10 cellular contexts compared by ENCODE assay signal in genomic region chr3:50251220-50251619, GRCh38. TPM values are rescaled to one million over a fixed set of nuclear protein-coding genes. Genes with fewer than 3 reads are reported as not detected.
DNase-seq lines count a peak whose midpoint lies in the region; ATAC-seq lines count a peak whose summit lies in the region.
"Had no signal": no experiment of that assay in that cellular context is flagged by ENCODE, and none has a peak within 500 bp of the region (broad histone marks: within the 10 kb centered on the region; RNA-seq: fewer than 3 reads in every experiment).

No MANE protein-coding gene starts in this region.

- peak overlapping the region; percentile 92 for H3K27ac ChIP-seq in subcutaneous abdominal adipose tissue (ENCODE audit: low read depth, low read length)
- H3K27ac ChIP-seq: BLaER1 had no signal

- no peaks in the 10 kb centered on the region for H3K9me3 Mint-ChIP-seq in activated naive CD8-positive, alpha-beta T cell treated with anti-CD3 and anti-CD28 coated beads for 36 hours
- H3K9me3 Mint-ChIP-seq in immature natural killer cell, result no peaks in the 10 kb centered on the region

- no peak overlapping the region for H3K4me3 Mint-ChIP-seq in activated naive CD8-positive, alpha-beta T cell treated with anti-CD3 and anti-CD28 coated beads for 36 hours
- H3K4me3 Mint-ChIP-seq in immature natural killer cell, result no peak overlapping the region

- peaks cover 4% of the 10 kb centered on the region for H3K36me3 Mint-ChIP-seq in activated naive CD8-positive, alpha-beta T cell treated with anti-CD3 and anti-CD28 coated beads for 36 hours
- no peaks in the 10 kb centered on the region for H3K36me3 Mint-ChIP-seq in immature natural killer cell

- ATAC-seq in HG02763 (IDR thresholded peaks at IDR 0.05; ENCODE audit: unreplicated experiment), result no peak

- no peaks in the 10 kb centered on the region for H3K27me3 ChIP-seq in subcutaneous abdominal adipose tissue (ENCODE audit: control insufficient read depth in 5 of 5, insufficient read depth in 4 of 5, low read length in 5 of 5)
- H3K27me3 ChIP-seq: BLaER1 had no signal

- peak overlapping the region in 1 of 5 donors; percentile 51 for H3K9ac ChIP-seq in subcutaneous abdominal adipose tissue (ENCODE audit: low read length in 5 of 5)
- H3K9ac ChIP-seq: BLaER1 had no signal

- no peaks in the 10 kb centered on the region for H3K9me3 ChIP-seq in subcutaneous abdominal adipose tissue (ENCODE audit: control insufficient read depth in 5 of 5, low read length in 5 of 5)
- H3K9me3 ChIP-seq: BLaER1 had no signal

- H3K4me1 Mint-ChIP-seq in activated naive CD8-positive, alpha-beta T cell treated with anti-CD3 and anti-CD28 coated beads for 36 hours, result peaks cover 34% of the 10 kb centered on the region
- peaks cover 50 to 63% of the 10 kb centered on the region in 2 donors for H3K4me1 Mint-ChIP-seq in immature natural killer cell

- H3K36me3 ChIP-seq in subcutaneous abdominal adipose tissue (ENCODE audit: control insufficient read depth in 5 of 5, insufficient read depth in 5 of 5, low read length in 5 of 5), result peaks cover 0 to 76% (median 57%) of the 10 kb centered on the region in 5 donors

- no peaks in the 10 kb centered on the region for H3K27me3 Mint-ChIP-seq in activated naive CD8-positive, alpha-beta T cell treated with anti-CD3 and anti-CD28 coated beads for 36 hours
- H3K27me3 Mint-ChIP-seq in immature natural killer cell (ENCODE audit: low read depth in 3 of 3), result peaks cover 0 to 4% (median 3%) of the 10 kb centered on the region in 3 donors

- H3K4me3 ChIP-seq in subcutaneous abdominal adipose tissue (ENCODE audit: low read depth in 1 of 5, low read length in 5 of 5), result no peak overlapping the region
- H3K4me3 ChIP-seq: BLaER1 had no signal

- peak; percentile 49 for DNase-seq in activated T-cell treated with anti-CD3 and anti-CD28 coated beads for 48 hours (ENCODE audit: low read depth)
- DNase-seq in activated T-cell treated with anti-CD3 and anti-CD28 coated beads for 4 hours, result no peak
- peak; percentile 23 for DNase-seq in activated naive CD8-positive, alpha-beta T cell treated with anti-CD3 and anti-CD28 coated beads for 36 hours
- DNase-seq in immature natural killer cell, result no peak
- no peak for DNase-seq in NOMO-1 treated with dmso at 0.1 percent for 144 hours (lab: John Stamatoyannopoulos, UW; ENCODE audit: unreplicated experiment)
- DNase-seq in dedifferentiated amniotic fluid mesenchymal stem cell (ENCODE audit: extremely low spot score), result no peak
- DNase-seq: activated CD4-positive, CD25-positive, alpha-beta regulatory T cell treated with anti-CD3 and anti-CD28 coated beads, Interleukin-2, amount 50 U/mL, for 72 hours had no signal

- peaks cover 28 to 97% (median 80%) of the 10 kb centered on the region in 5 donors for H3K4me1 ChIP-seq in subcutaneous abdominal adipose tissue (ENCODE audit: control insufficient read depth in 5 of 5, insufficient read depth in 5 of 5, low read length in 5 of 5)

- H3K27ac Mint-ChIP-seq in activated naive CD8-positive, alpha-beta T cell treated with anti-CD3 and anti-CD28 coated beads for 36 hours, result peak overlapping the region; percentile 77
- peak overlapping the region in 5 of 6 donors; percentile 62 to 98 (median 74) for H3K27ac Mint-ChIP-seq in immature natural killer cell

RNA-seq across cellular contexts. Expression of gene GNAI2, which starts 15.2 kb away (rescaled TPM):
- 100 to 1,000 TPM; 211 to 217 TPM for total RNA-seq in activated naive CD8-positive, alpha-beta T cell treated with anti-CD3 and anti-CD28 coated beads for 36 hours
- 100 to 1,000 TPM; 550 to 903 (median 902) TPM for polyA plus RNA-seq in immature natural killer cell

RNA-seq across cellular contexts. Expression of gene SEMA3B, which starts 17.7 kb away (rescaled TPM):
- 1 to 10 TPM; 1.2 to 1.6 TPM for total RNA-seq in activated naive CD8-positive, alpha-beta T cell treated with anti-CD3 and anti-CD28 coated beads for 36 hours
- polyA plus RNA-seq in immature natural killer cell, result not detected

RNA-seq across cellular contexts. Expression of gene LSMEM2, which starts 27.7 kb away (rescaled TPM):
- total RNA-seq in activated naive CD8-positive, alpha-beta T cell treated with anti-CD3 and anti-CD28 coated beads for 36 hours, result not detected
- not detected for polyA plus RNA-seq in immature natural killer cell

RNA-seq across cellular contexts. Expression of gene IFRD2, which starts 41.0 kb away (rescaled TPM):
- total RNA-seq in activated naive CD8-positive, alpha-beta T cell treated with anti-CD3 and anti-CD28 coated beads for 36 hours, result 100 to 1,000 TPM; 177 to 182 TPM
- polyA plus RNA-seq in immature natural killer cell, result 10 to 100 TPM; 38.0 to 54.3 (median 51.3) TPM

RNA-seq across cellular contexts. Expression of gene SLC38A3, which starts 46.1 kb away (rescaled TPM):
- under 1 TPM in 1 of 2 experiments, not detected in 1; 0.18 TPM for total RNA-seq in activated naive CD8-positive, alpha-beta T cell treated with anti-CD3 and anti-CD28 coated beads for 36 hours
- not detected for polyA plus RNA-seq in immature natural killer cell

Comparison
In these comparisons a context has a peak if more than half of its experiments do, and no peak if none do; other contexts are left out.
1. DNase-seq: peak in activated T-cell treated with anti-CD3 and anti-CD28 coated beads for 48 hours (single experiment) and activated naive CD8-positive, alpha-beta T cell treated with anti-CD3 and anti-CD28 coated beads for 36 hours (single experiment); none in activated T-cell treated with anti-CD3 and anti-CD28 coated beads for 4 hours (single experiment), immature natural killer cell (0 of 3), NOMO-1 treated with dmso at 0.1 percent for 144 hours (single experiment) and dedifferentiated amniotic fluid mesenchymal stem cell (single experiment).